15 cellular contexts compared by ENCODE assay signal in the genomic region with DNA sequence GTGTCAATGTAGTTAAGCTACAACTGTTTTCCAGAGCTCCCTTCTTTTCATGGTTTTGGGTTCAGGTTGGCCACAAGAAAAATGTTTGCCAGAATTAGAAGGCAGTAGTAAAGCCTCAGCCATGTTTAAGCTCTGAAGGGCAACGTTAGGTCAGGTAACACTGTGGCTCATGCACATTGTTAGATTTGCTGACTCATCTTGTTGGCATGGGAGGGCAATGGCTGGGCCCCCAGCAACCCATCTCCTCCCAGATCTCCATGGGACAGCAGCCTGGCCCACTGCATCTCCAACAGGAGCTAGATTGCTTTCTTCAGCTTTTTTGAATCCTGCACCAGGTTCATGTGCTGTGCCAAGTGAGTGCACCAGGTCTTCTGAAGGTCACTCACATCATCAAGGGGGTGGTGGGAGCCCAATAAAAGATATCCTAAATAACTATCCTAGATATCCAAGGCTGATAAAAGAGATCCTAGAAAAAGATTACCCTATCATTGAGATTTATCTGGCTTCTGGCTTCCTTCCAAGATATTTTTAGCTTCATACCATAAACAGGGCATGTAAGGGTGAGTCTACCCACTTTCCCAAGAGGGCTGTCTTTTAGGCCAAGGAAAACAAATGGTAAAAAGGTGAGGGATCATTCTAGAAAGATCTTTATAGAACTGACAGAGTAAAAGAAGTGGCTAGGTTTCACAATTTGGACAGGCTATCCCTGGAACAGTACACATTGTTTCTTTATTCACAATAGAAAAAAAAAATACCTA. TPM values are rescaled to one million over a fixed set of nuclear protein-coding genes. Genes with fewer than 3 reads are reported as not detected.
DNase-seq lines count a peak whose midpoint lies in the region; ATAC-seq and TF ChIP-seq lines count a peak whose summit lies in the region.
"Had no signal": no experiment of that assay in that cellular context is flagged by ENCODE, and none has a peak within 500 bp of the region (broad histone marks: within the 10 kb centered on the region; RNA-seq: fewer than 3 reads in every experiment).

No MANE protein-coding gene starts in this region.

- H3K27ac Mint-ChIP-seq in WTC11, result no peak overlapping the region
- H3K27ac Mint-ChIP-seq: activated B cell treated with CpG ODN at 0.5 μM for 24 hours had no signal

- no peaks in the 10 kb centered on the region for H3F3A ChIP-seq in SK-N-SH (replicated peaks; ENCODE audit: insufficient read depth)

- H3K27ac ChIP-seq in SK-N-SH (ENCODE audit: low read depth in 2 of 2, low read length in 1 of 2), result peak overlapping the region in 1 of 2 experiments; percentile 6; a peak in 1 of 4 replicates
- H3K27ac ChIP-seq: 22Rv1 had no signal

- no peak overlapping the region for H3K4me3 ChIP-seq in SK-N-SH (ENCODE audit: low read depth in 2 of 2, low read length in 1 of 2)
- no peak overlapping the region for H3K4me3 ChIP-seq in fibroblast of pulmonary artery (replicated peaks; ENCODE audit: low read depth, low read length)
- no peak overlapping the region for H3K4me3 ChIP-seq in skeletal muscle cell (ENCODE audit: low read depth, low read length)
- H3K4me3 ChIP-seq: smooth muscle cell had no signal

- TF ChIP-seq EP300 in SK-N-SH (IDR thresholded peaks at IDR 0.05; ENCODE audit: borderline replicate concordance in 1 of 2, low read depth in 1 of 2, low read length in 1 of 2), result no peak

- H3K4me1 ChIP-seq in SK-N-SH (ENCODE audit: control insufficient read depth in 1 of 2, insufficient read depth in 2 of 2, low read depth in 1 of 2, low read length in 1 of 2), result peaks cover 3 to 8% of the 10 kb centered on the region in 2 experiments; a peak in 2 of 4 replicates

- no peaks in the 10 kb centered on the region for H3K36me3 ChIP-seq in SK-N-SH (replicated peaks in 1 of 2; ENCODE audit: control insufficient read depth in 1 of 2, insufficient read depth in 2 of 2, low read length in 1 of 2)

- POLR2A ChIA-PET in SK-N-SH (lab: Yijun Ruan, JAX) (no interaction called here), WTC11 (lab: Charles Lee) (no interaction called here)

- no peaks in the 10 kb centered on the region for H3K36me3 Mint-ChIP-seq in WTC11

- TF ChIP-seq CTCF in SK-N-SH (IDR thresholded peaks at IDR 0.05), result no peak
- no peak for TF ChIP-seq CTCF in fibroblast of pulmonary artery (IDR thresholded peaks at IDR 0.05; ENCODE audit: low read length, missing control alignments)
- TF ChIP-seq CTCF in WTC11 (IDR thresholded peaks at IDR 0.05), result no peak

- H3K9me3 ChIP-seq in SK-N-SH, result no peaks in the 10 kb centered on the region

- no peaks in the 10 kb centered on the region for H3K27me3 ChIP-seq in SK-N-SH (ENCODE audit: insufficient read depth)

- ATAC-seq in GM21619 (IDR thresholded peaks at IDR 0.05; ENCODE audit: unreplicated experiment) (no peak), left lobe of liver (no peak), WTC11 (no peak)
- ATAC-seq: left cardiac atrium had no signal

- H3K9ac ChIP-seq in SK-N-SH, result no peak overlapping the region

- no peaks in the 10 kb centered on the region for H3K9me2 ChIP-seq in SK-N-SH

- no peak overlapping the region for H3K4me3 Mint-ChIP-seq in WTC11
- H3K4me3 Mint-ChIP-seq: activated B cell treated with CpG ODN at 0.5 μM for 24 hours had no signal

- no peaks in the 10 kb centered on the region for H4K20me1 ChIP-seq in SK-N-SH (ENCODE audit: insufficient read depth)

- no peaks in the 10 kb centered on the region for H3K27me3 Mint-ChIP-seq in WTC11 (ENCODE audit: low read depth)

- 55% methylated on average over 1 of the region's 1 CpG for WGBS in SK-N-SH (ENCODE audit: low lambda C conversion rate)

- H3K4me2 ChIP-seq in SK-N-SH, result no peak overlapping the region; the same call in 1 of the 2 replicates
- H3K4me2 ChIP-seq: smooth muscle cell had no signal

- H3K79me2 ChIP-seq in SK-N-SH (ENCODE audit: insufficient read depth), result no peaks in the 10 kb centered on the region

- DNase-seq in DMS53 (lab: John Stamatoyannopoulos, UW) (peak; percentile 2), DMS53 treated with DMSO at 0.1 percent for 48 hours (lab: John Stamatoyannopoulos, UW; ENCODE audit: unreplicated experiment) (no peak), SK-N-SH (no peak), fibroblast of pulmonary artery (ENCODE audit: low read depth) (peak; percentile 51), skeletal muscle cell (ENCODE audit: low read depth) (peak; percentile 61), left lobe of liver (ENCODE audit: low spot score) (no peak), WTC11 (ENCODE audit: low spot score) (no peak)
- DNase-seq: activated B cell treated with CpG ODN at 0.5 μM for 24 hours, head of caudate nucleus, left cardiac atrium, NCI-H1092 had no signal

- CTCF ChIA-PET in SK-N-SH (lab: Yijun Ruan, JAX) (no interaction called here), WTC11 (lab: Charles Lee) (no interaction called here)

- H3K4me1 Mint-ChIP-seq in WTC11, result peaks cover 5% of the 10 kb centered on the region
- H3K4me1 Mint-ChIP-seq: activated B cell treated with CpG ODN at 0.5 μM for 24 hours had no signal

- no peak for TF ChIP-seq RAD21 in SK-N-SH (IDR thresholded peaks at IDR 0.05; ENCODE audit: low read length)

- H2AFZ ChIP-seq in SK-N-SH (ENCODE audit: low read depth), result no peak overlapping the region

- peaks cover 18% of the 10 kb centered on the region for H3K9me3 Mint-ChIP-seq in WTC11
- H3K9me3 Mint-ChIP-seq: activated B cell treated with CpG ODN at 0.5 μM for 24 hours had no signal

TF ChIP-seq in SK-N-SH, 30 proteins besides CTCF, POLR2A, EP300 and RAD21:
- TF ChIP-seq, protein P1, sequence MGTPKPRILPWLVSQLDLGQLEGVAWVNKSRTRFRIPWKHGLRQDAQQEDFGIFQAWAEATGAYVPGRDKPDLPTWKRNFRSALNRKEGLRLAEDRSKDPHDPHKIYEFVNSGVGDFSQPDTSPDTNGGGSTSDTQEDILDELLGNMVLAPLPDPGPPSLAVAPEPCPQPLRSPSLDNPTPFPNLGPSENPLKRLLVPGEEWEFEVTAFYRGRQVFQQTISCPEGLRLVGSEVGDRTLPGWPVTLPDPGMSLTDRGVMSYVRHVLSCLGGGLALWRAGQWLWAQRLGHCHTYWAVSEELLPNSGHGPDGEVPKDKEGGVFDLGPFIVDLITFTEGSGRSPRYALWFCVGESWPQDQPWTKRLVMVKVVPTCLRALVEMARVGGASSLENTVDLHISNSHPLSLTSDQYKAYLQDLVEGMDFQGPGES (IDR thresholded peaks at IDR 0.05; ENCODE audit: low read depth, low read length), result no peak
- TF ChIP-seq TCF12 (IDR thresholded peaks at IDR 0.05), result 0 out of 2 replicates have a peak, but pooled peaks have one; percentile 5
- TF ChIP-seq, protein P2, sequence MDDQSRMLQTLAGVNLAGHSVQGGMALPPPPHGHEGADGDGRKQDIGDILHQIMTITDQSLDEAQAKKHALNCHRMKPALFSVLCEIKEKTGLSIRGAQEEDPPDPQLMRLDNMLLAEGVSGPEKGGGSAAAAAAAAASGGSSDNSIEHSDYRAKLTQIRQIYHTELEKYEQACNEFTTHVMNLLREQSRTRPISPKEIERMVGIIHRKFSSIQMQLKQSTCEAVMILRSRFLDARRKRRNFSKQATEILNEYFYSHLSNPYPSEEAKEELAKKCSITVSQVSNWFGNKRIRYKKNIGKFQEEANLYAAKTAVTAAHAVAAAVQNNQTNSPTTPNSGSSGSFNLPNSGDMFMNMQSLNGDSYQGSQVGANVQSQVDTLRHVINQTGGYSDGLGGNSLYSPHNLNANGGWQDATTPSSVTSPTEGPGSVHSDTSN (IDR thresholded peaks at IDR 0.05), result no peak
- TF ChIP-seq JUND (IDR thresholded peaks at IDR 0.05), result peak; percentile 18; the same call in 1 of the 2 replicates
- TF ChIP-seq NFIC (IDR thresholded peaks at IDR 0.05; ENCODE audit: borderline replicate concordance), result 0 out of 2 replicates have a peak, but pooled peaks have one; percentile 26

TF ChIP-seq in WTC11, 78 proteins besides CTCF, POLR2A, EP300 and RAD21 (continues in another document):
- TF ChIP-seq NR3C1 (CRISPR knock-in tag; conservative IDR thresholded peaks at IDR 0.05; ENCODE audit: low read depth) (no peak), IRF2 (CRISPR knock-in tag; IDR thresholded peaks at IDR 0.05; ENCODE audit: borderline replicate concordance, low read depth) (no peak), ZNF396 (CRISPR knock-in tag; IDR thresholded peaks at IDR 0.05; ENCODE audit: borderline replicate concordance) (no peak), ZNF317 (CRISPR knock-in tag; IDR thresholded peaks at IDR 0.05; ENCODE audit: borderline replicate concordance, low read depth) (no peak), ZNF416 (CRISPR knock-in tag; IDR thresholded peaks at IDR 0.05) (no peak), OVOL2 (CRISPR knock-in tag; IDR thresholded peaks at IDR 0.05; ENCODE audit: borderline replicate concordance) (no peak), ELF4 (CRISPR knock-in tag; IDR thresholded peaks at IDR 0.05; ENCODE audit: low read depth) (no peak), MYBL2 (CRISPR knock-in tag; IDR thresholded peaks at IDR 0.05) (no peak), GRHL2 (CRISPR knock-in tag; IDR thresholded peaks at IDR 0.05; ENCODE audit: insufficient replicate concordance, severe bottlenecking) (no peak)
- TF ChIP-seq, protein P3, sequence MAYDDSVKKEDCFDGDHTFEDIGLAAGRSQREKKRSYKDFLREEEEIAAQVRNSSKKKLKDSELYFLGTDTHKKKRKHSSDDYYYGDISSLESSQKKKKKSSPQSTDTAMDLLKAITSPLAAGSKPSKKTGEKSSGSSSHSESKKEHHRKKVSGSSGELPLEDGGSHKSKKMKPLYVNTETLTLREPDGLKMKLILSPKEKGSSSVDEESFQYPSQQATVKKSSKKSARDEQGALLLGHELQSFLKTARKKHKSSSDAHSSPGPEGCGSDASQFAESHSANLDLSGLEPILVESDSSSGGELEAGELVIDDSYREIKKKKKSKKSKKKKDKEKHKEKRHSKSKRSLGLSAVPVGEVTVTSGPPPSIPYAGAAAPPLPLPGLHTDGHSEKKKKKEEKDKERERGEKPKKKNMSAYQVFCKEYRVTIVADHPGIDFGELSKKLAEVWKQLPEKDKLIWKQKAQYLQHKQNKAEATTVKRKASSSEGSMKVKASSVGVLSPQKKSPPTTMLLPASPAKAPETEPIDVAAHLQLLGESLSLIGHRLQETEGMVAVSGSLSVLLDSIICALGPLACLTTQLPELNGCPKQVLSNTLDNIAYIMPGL (CRISPR knock-in tag; IDR thresholded peaks at IDR 0.05), result no peak
- TF ChIP-seq, protein P4, sequence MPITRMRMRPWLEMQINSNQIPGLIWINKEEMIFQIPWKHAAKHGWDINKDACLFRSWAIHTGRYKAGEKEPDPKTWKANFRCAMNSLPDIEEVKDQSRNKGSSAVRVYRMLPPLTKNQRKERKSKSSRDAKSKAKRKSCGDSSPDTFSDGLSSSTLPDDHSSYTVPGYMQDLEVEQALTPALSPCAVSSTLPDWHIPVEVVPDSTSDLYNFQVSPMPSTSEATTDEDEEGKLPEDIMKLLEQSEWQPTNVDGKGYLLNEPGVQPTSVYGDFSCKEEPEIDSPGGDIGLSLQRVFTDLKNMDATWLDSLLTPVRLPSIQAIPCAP (CRISPR knock-in tag; IDR thresholded peaks at IDR 0.05), result no peak

RNA-seq across cellular contexts. Expression of a gene that starts 28.9 kb away (rescaled TPM):
- polyA plus RNA-seq in SK-N-SH (2012; rRNA removed), result 0.67 and 1.0 TPM in 2 replicates
- polyA plus RNA-seq in SK-N-SH (2012; cell fraction: cytosol; rRNA removed), result 1.1 and 1.2 TPM in 2 replicates
- 0.36 and 0.40 TPM in 2 replicates for polyA plus RNA-seq in SK-N-SH (2012; cell fraction: nucleus; rRNA removed)
- total RNA-seq in left lobe of liver (0.33 TPM), WTC11 (2021) (0.92 to 1.2 TPM (median 0.99 TPM) in 3 replicates)
- polyA plus RNA-seq: neural cell had no signal

Comparison
In these comparisons a context has a peak if more than half of its experiments do, and no peak if none do; other contexts are left out.
1. DNase-seq: peak in DMS53 (single experiment), fibroblast of pulmonary artery (single experiment) and skeletal muscle cell (single experiment); none in DMS53 treated with DMSO at 0.1 percent for 48 hours (single experiment), SK-N-SH (single experiment), left lobe of liver (single experiment) and WTC11 (single experiment).